ENCODE assay signal across 8 cellular contexts in genomic region chr9:89466451-89467277, GRCh38. TPM values are rescaled to one million over a fixed set of nuclear protein-coding genes. Genes with fewer than 3 reads are reported as not detected.
A peak's percentile ranks its signal among the peaks of the same experiment; 100 is the strongest.
DNase-seq lines count a peak whose midpoint lies in the region; ATAC-seq and TF ChIP-seq lines count a peak whose summit lies in the region.

No MANE protein-coding gene starts in this region.

- intact Hi-C loops in transverse colon (cut with DNase I; ENCODE audit: low total_unique reads), result no loop called here

- in situ Hi-C loops in transverse colon (cut with MboI; ENCODE audit: low pct_ligation_motif_present in 1 of 4, low pct_unique_long_range_greater_than_20kb in 1 of 4, low sequenced_read_pairs in 3 of 4), result no loop called here

- H3K36me3 Mint-ChIP-seq in brain, result no peaks in the 10 kb centered on the region

- peaks cover 4% of the 10 kb centered on the region for H3K27me3 Mint-ChIP-seq in brain

- peak; percentile 42 for ATAC-seq in HG03280 (IDR thresholded peaks at IDR 0.05; ENCODE audit: unreplicated experiment)

- no peak overlapping the region for H3K4me3 ChIP-seq in transverse colon
- H3K4me3 ChIP-seq in tibial nerve, result no peak overlapping the region

- H3K36me3 ChIP-seq in transverse colon, result no peaks in the 10 kb centered on the region
- H3K36me3 ChIP-seq in tibial nerve, result no peaks in the 10 kb centered on the region

- H3K27ac ChIP-seq in transverse colon (peak overlapping the region in 3 of 4 donors; percentile 34 to 53 (median 37)), tibial nerve (peak overlapping the region in 1 of 4 donors; percentile 66)

- no peak for TF ChIP-seq CTCF in brain (conservative IDR thresholded peaks at IDR 0.05)
- TF ChIP-seq CTCF in transverse colon (IDR thresholded peaks at IDR 0.05), result no peak
- TF ChIP-seq CTCF in tibial nerve (IDR thresholded peaks at IDR 0.05), result no peak

- no peaks in the 10 kb centered on the region for H3K9me3 ChIP-seq in transverse colon
- no peaks in the 10 kb centered on the region for H3K9me3 ChIP-seq in tibial nerve

- no peak for TF ChIP-seq POLR2A in transverse colon (IDR thresholded peaks at IDR 0.05)
- no peak for TF ChIP-seq POLR2A in tibial nerve (IDR thresholded peaks at IDR 0.05)

- TF ChIP-seq EP300 in transverse colon (IDR thresholded peaks at IDR 0.05; ENCODE audit: low read depth) (no peak), tibial nerve (IDR thresholded peaks at IDR 0.05) (no peak)

- peaks cover 73% of the 10 kb centered on the region for H3K4me1 Mint-ChIP-seq in brain

- H3K4me1 ChIP-seq in transverse colon, result peaks cover 0 to 21% (median 0%) of the 10 kb centered on the region in 4 donors
- peaks cover 0 to 48% (median 17%) of the 10 kb centered on the region in 4 donors for H3K4me1 ChIP-seq in tibial nerve

- WGBS in transverse colon (ENCODE audit: low coverage in 1 of 2), 2 donors, result 79 to 100% methylated on average over 2 to 18 of the region's 18 CpGs
- WGBS in tibial nerve, 2 donors, result 86 to 87% methylated on average over 18 of the region's 18 CpGs

- H3K27me3 ChIP-seq in transverse colon (no peaks in the 10 kb centered on the region), tibial nerve (no peaks in the 10 kb centered on the region)

- no peak overlapping the region for H3K4me3 Mint-ChIP-seq in brain

- no peaks in the 10 kb centered on the region for H3K9me3 Mint-ChIP-seq in brain

- DNase-seq in activated T-cell treated with anti-CD3 and anti-CD28 coated beads for 24 hours (ENCODE audit: low read depth), result peak; percentile 64
- DNase-seq in activated T-cell treated with anti-CD3 and anti-CD28 coated beads for 4 hours, result no peak
- DNase-seq in transverse colon, result no peak
- no peak for DNase-seq in inferior parietal cortex (ENCODE audit: extremely low spot score)
- DNase-seq in tibial nerve (ENCODE audit: low spot score in 2 of 2), result no peak
- no peak for DNase-seq in A172 (ENCODE audit: low spot score)

- peak overlapping the region in 3 of 5 experiments; percentile 11 to 73 (median 32) for H3K27ac Mint-ChIP-seq in brain

RNA-seq across cellular contexts. Expression of gene SEMA4D, which starts 31.2 kb away (rescaled TPM):
- 91.5 TPM for polyA plus RNA-seq in brain (ENCODE audit: insufficient read depth, low read depth, low replicate concordance)
- total RNA-seq in transverse colon (10 to 100 TPM in 3 of 4 donors, 1 to 10 TPM in 1; 8.7 to 29.1 (median 14.5) TPM), tibial nerve (10 to 100 TPM; 13.4 to 27.3 (median 24.8) TPM)
- total RNA-seq in A172 (2014; rRNA removed; shearing (Covaris generic)), result 5.1 and 11.1 TPM in 2 replicates
